In genomic region chr12:131473261-131473660, GRCh38 we compare ENCODE assay signal across 18 cellular contexts.
"Had no signal": no experiment of that assay in that cellular context is flagged by ENCODE, and none has a peak within 500 bp of the region (broad histone marks: within the 10 kb centered on the region; RNA-seq: fewer than 3 reads in every experiment).

No MANE protein-coding gene starts in this region.

- ATAC-seq: natural killer cell, pancreas, right cardiac atrium had no signal

- H3K9me3 Mint-ChIP-seq: natural killer cell; stimulated activated naive CD8-positive, alpha-beta T cell treated with anti-CD3 and anti-CD28 coated beads, Interleukin-15, Interleukin-2, amounts not matched to agents 100 ng/mL and 50 ng/mL, for 24 hours had no signal

- DNase-seq: colonic mucosa; dermis blood vessel endothelial cell; effector CD4-positive, alpha-beta T cell; foreskin melanocyte; head of caudate nucleus; hippocampal formation; kidney glomerular epithelial cell; natural killer cell; nucleus accumbens; pancreas; right cardiac atrium; small intestine; stimulated activated CD4-positive, alpha-beta T cell treated with anti-CD3 and anti-CD28 coated beads, Interleukin-2, amount 100 ng/mL, for 48 hours; substantia nigra; transverse colon had no signal

- H3K36me3 Mint-ChIP-seq: natural killer cell had no signal

- H3K27ac Mint-ChIP-seq: natural killer cell; progenitor cell of endocrine pancreas; stimulated activated naive CD8-positive, alpha-beta T cell treated with anti-CD3 and anti-CD28 coated beads, Interleukin-15, Interleukin-2, amounts not matched to agents 100 ng/mL and 50 ng/mL, for 24 hours had no signal

- H3K4me3 Mint-ChIP-seq: natural killer cell; neural crest cell; stimulated activated naive CD8-positive, alpha-beta T cell treated with anti-CD3 and anti-CD28 coated beads, Interleukin-15, Interleukin-2, amounts not matched to agents 100 ng/mL and 50 ng/mL, for 24 hours had no signal
